In the genomic region with DNA sequence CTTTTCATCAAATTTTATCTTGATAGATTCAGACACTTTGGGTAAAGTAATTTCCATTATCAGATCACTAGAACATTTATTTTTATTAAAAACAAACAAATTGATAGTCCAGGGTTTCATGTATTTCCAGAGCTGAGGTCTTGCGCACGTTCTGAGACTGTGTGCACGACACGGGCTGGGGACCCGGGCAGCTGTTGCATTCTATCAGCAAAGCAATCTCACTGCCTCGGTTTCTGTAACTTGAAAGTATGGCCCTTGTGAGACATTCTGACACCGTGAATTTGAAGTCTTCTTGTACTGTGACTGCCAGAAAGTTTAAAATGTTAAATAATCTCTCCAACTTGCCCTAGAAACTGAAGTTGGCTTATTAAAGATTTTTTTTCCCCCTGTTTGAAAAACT, we compare ENCODE assay signal across 25 cellular contexts.
"Had no signal": no experiment of that assay in that cellular context is flagged by ENCODE, and none has a peak within 500 bp of the region (broad histone marks: within the 10 kb centered on the region; RNA-seq: fewer than 3 reads in every experiment).

No MANE protein-coding gene starts in this region.

- H3K27me3 ChIP-seq: colonic mucosa, gastroesophageal sphincter, thyroid gland, upper lobe of right lung had no signal

- H3K9me3 ChIP-seq: colonic mucosa, gastroesophageal sphincter, thyroid gland, upper lobe of right lung had no signal

- H3K4me1 ChIP-seq: colonic mucosa, gastroesophageal sphincter, thyroid gland, upper lobe of right lung had no signal

- H3K4me3 Mint-ChIP-seq: activated naive CD8-positive, alpha-beta T cell; naive thymus-derived CD4-positive, alpha-beta T cell; stimulated activated effector memory CD8-positive, alpha-beta T cell treated with anti-CD3 and anti-CD28 coated beads, Interleukin-12 subunit alpha, Interleukin-12 subunit beta, amount 100 ng/mL, for 72 hours; stimulated activated naive CD8-positive, alpha-beta T cell treated with anti-CD3 and anti-CD28 coated beads, Interleukin-15, amount 100 ng/mL, for 72 hours; T-helper 1 cell treated with Interleukin-12 subunit alpha and Interleukin-12 subunit beta and Interleukin-4 antibody, amounts not matched to agents 30 μg/mL and 1 μg/mL, for 36 hours had no signal

- H3K36me3 ChIP-seq: colonic mucosa, gastroesophageal sphincter, thyroid gland, upper lobe of right lung had no signal

- H3K4me1 Mint-ChIP-seq: naive thymus-derived CD4-positive, alpha-beta T cell; stimulated activated effector memory CD8-positive, alpha-beta T cell treated with anti-CD3 and anti-CD28 coated beads, Interleukin-12 subunit alpha, Interleukin-12 subunit beta, amount 100 ng/mL, for 72 hours; stimulated activated naive CD8-positive, alpha-beta T cell treated with anti-CD3 and anti-CD28 coated beads, Interleukin-15, amount 100 ng/mL, for 72 hours had no signal

- ATAC-seq: gastroesophageal sphincter; left cardiac atrium; naive thymus-derived CD4-positive, alpha-beta T cell; sciatic nerve; stimulated activated effector memory CD8-positive, alpha-beta T cell treated with anti-CD3 and anti-CD28 coated beads, Interleukin-12 subunit alpha, Interleukin-12 subunit beta, amount 100 ng/mL, for 72 hours; stimulated activated naive CD8-positive, alpha-beta T cell treated with anti-CD3 and anti-CD28 coated beads, Interleukin-15, amount 100 ng/mL, for 72 hours; upper lobe of right lung had no signal

- H3K9me3 Mint-ChIP-seq: T-helper 1 cell treated with Interleukin-12 subunit alpha and Interleukin-12 subunit beta and Interleukin-4 antibody, amounts not matched to agents 30 μg/mL and 1 μg/mL, for 36 hours had no signal

- H3K4me3 ChIP-seq: colonic mucosa, gastroesophageal sphincter, skin epidermis, thyroid gland, upper lobe of right lung had no signal

- H3K27me3 Mint-ChIP-seq: activated naive CD8-positive, alpha-beta T cell; naive thymus-derived CD4-positive, alpha-beta T cell; stimulated activated naive CD8-positive, alpha-beta T cell treated with anti-CD3 and anti-CD28 coated beads, Interleukin-15, amount 100 ng/mL, for 72 hours had no signal

- H3K36me3 Mint-ChIP-seq: activated naive CD8-positive, alpha-beta T cell; naive thymus-derived CD4-positive, alpha-beta T cell; stimulated activated effector memory CD8-positive, alpha-beta T cell treated with anti-CD3 and anti-CD28 coated beads, Interleukin-12 subunit alpha, Interleukin-12 subunit beta, amount 100 ng/mL, for 72 hours had no signal

- DNase-seq: activated CD4-positive, alpha-beta T cell treated with anti-CD3 and anti-CD28 coated beads for 4 hours; activated CD4-positive, alpha-beta T cell treated with anti-CD3 and anti-CD28 coated beads, Interleukin-2, amount 50 U/mL, for 4 hours; activated CD8-positive, alpha-beta memory T cell treated with anti-CD3 and anti-CD28 coated beads for 24 hours; activated effector memory CD4-positive, alpha-beta T cell treated with Interleukin-2 at 50 U/mL for 16 hours; activated naive CD4-positive, alpha-beta T cell treated with Interleukin-2 at 50 U/mL for 16 hours; anterior cingulate cortex; colonic mucosa; effector memory CD4-positive, alpha-beta T cell; hippocampal formation; left cardiac atrium; midbrain; naive thymus-derived CD4-positive, alpha-beta T cell; stimulated activated CD4-positive, alpha-beta T cell treated with anti-CD3 and anti-CD28 coated beads, Interleukin-4, amount 100 ng/mL, for 24 hours; stimulated activated naive CD8-positive, alpha-beta T cell treated with anti-CD3 and anti-CD28 coated beads, Interleukin-15, amount 100 ng/mL, for 72 hours; substantia nigra; T-helper 9 cell; thyroid gland; upper lobe of right lung had no signal

- H3K27ac ChIP-seq: colonic mucosa, gastroesophageal sphincter, skin epidermis, thyroid gland, upper lobe of right lung, VCaP had no signal

- H3K27ac Mint-ChIP-seq: activated naive CD8-positive, alpha-beta T cell; naive thymus-derived CD4-positive, alpha-beta T cell; stimulated activated effector memory CD8-positive, alpha-beta T cell treated with anti-CD3 and anti-CD28 coated beads, Interleukin-12 subunit alpha, Interleukin-12 subunit beta, amount 100 ng/mL, for 72 hours; stimulated activated naive CD8-positive, alpha-beta T cell treated with anti-CD3 and anti-CD28 coated beads, Interleukin-15, amount 100 ng/mL, for 72 hours; T-helper 1 cell treated with Interleukin-12 subunit alpha and Interleukin-12 subunit beta and Interleukin-4 antibody, amounts not matched to agents 30 μg/mL and 1 μg/mL, for 36 hours had no signal
